In genomic region chr9:137462396-137463193, GRCh38 we compare ENCODE assay signal across 10 cellular contexts. TPM values are rescaled to one million over a fixed set of nuclear protein-coding genes. Genes with fewer than 3 reads are reported as not detected.
DNase-seq lines count a peak whose midpoint lies in the region; ATAC-seq, FAIRE-seq and TF ChIP-seq lines count a peak whose summit lies in the region.
"Had no signal": no experiment of that assay in that cellular context is flagged by ENCODE, and none has a peak within 500 bp of the region (broad histone marks: within the 10 kb centered on the region; RNA-seq: fewer than 3 reads in every experiment).

No MANE protein-coding gene starts in this region.

- no peak overlapping the region for H3K18ac ChIP-seq in H1 (ENCODE audit: extremely low read depth, low read length)

- no peak overlapping the region for H3K14ac ChIP-seq in H1 (ENCODE audit: insufficient read length)

- no peak overlapping the region for H3K56ac ChIP-seq in H1 (replicated peaks; ENCODE audit: insufficient read length, low read depth, low read length)

- H3K79me1 ChIP-seq in H1 (ENCODE audit: low read depth, low read length) = peaks cover 3% of the 10 kb centered on the region; the same call in 1 of the 2 replicates

- H4K5ac ChIP-seq in H1 (ENCODE audit: insufficient read length, low read depth, low read length) = no peak overlapping the region

- DNase-seq in right cardiac atrium = peak; percentile 7 to 45 (median 24)
- DNase-seq in left ventricle myocardium superior = no peak
- no peak for DNase-seq in H1 (ENCODE audit: low read depth in 1 of 2, low spot score in 2 of 2)
- DNase-seq in upper lobe of right lung = peak; percentile 64
- no peak for DNase-seq in GF-D8 (lab: John Stamatoyannopoulos, UW)
- no peak for DNase-seq in effector CD8-positive, alpha-beta T cell (lab: John Stamatoyannopoulos, UW)

- WGBS in right cardiac atrium = 95% methylated on average over 30 of the region's 30 CpGs
- 88% methylated on average over 23 of the region's 30 CpGs; no CpG with 5 or more reads in 1 of the 2 experiments for WGBS in H1 (ENCODE audit: extremely low coverage in 1 of 2, insufficient coverage in 1 of 2, insufficient read length in 1 of 2, insufficient replicate concordance in 2 of 2, low coverage in 1 of 2, low lambda C conversion rate in 2 of 2, missing lambda C conversion rate in 1 of 2), 2 experiments

- FAIRE-seq in H1 (lab: Jason Lieb, UNC) = no peak

- TF ChIP-seq CTCF in OCI-LY3 (IDR thresholded peaks at IDR 0.05; ENCODE audit: low read depth, low read length) = no peak
- TF ChIP-seq CTCF in H1 (IDR thresholded peaks at IDR 0.05; ENCODE audit: control extremely low read depth in 1 of 3, insufficient read depth in 1 of 3, low read depth in 1 of 3, low read length in 3 of 3) = no peak
- TF ChIP-seq CTCF in upper lobe of right lung (IDR thresholded peaks at IDR 0.05) = no peak

- ATAC-seq in right cardiac atrium = no peak
- no peak for ATAC-seq in left ventricle myocardium superior
- ATAC-seq in upper lobe of right lung = no peak
- ATAC-seq in GM18505 (IDR thresholded peaks at IDR 0.05; ENCODE audit: unreplicated experiment) = no peak

- no peak overlapping the region for H2BK20ac ChIP-seq in H1 (ENCODE audit: low read length)

- no peak overlapping the region for H3K23ac ChIP-seq in H1 (ENCODE audit: insufficient read length)

- H3K23me2 ChIP-seq in H1 (ENCODE audit: low read depth, low read length) = peaks cover 8% of the 10 kb centered on the region; the same call in 1 of the 2 replicates

- POLR2A ChIA-PET in H1 (lab: Charles Lee; ENCODE audit: partially characterized antibody) = interaction anchor here (0.6 to 2.0 kb wide), 2 partner anchors 9 to 33 kb away, joined by 5 to 6 read pairs; no protein-coding TSS in a partner anchor

- peaks cover 14% of the 10 kb centered on the region for H3K79me2 ChIP-seq in OCI-LY3 (ENCODE audit: low read length)
- no peaks in the 10 kb centered on the region; a peak in 1 of 4 replicates for H3K79me2 ChIP-seq in H1 (ENCODE audit: control insufficient read depth in 1 of 2, insufficient read depth in 2 of 2, low read length in 2 of 2)

- no peak for TF ChIP-seq POLR2A in H1 (IDR thresholded peaks at IDR 0.05; ENCODE audit: control extremely low read depth in 1 of 2, low read depth in 2 of 2, low read length in 2 of 2)
- no peak for TF ChIP-seq POLR2A in GM18505 (IDR thresholded peaks at IDR 0.05; ENCODE audit: borderline replicate concordance, extremely low read depth, insufficient read depth, insufficient read length)

- H2BK15ac ChIP-seq in H1 (ENCODE audit: low read length) = no peak overlapping the region

- H3K27ac ChIP-seq in right cardiac atrium (ENCODE audit: low read length) = no peak overlapping the region
- H3K27ac ChIP-seq in OCI-LY3 (ENCODE audit: low read length) = peak overlapping the region; percentile 36
- no peak overlapping the region for H3K27ac ChIP-seq in H1 (ENCODE audit: low read depth, low read length)
- H3K27ac ChIP-seq in upper lobe of right lung = peak overlapping the region; percentile 24

- H3K9me3 ChIP-seq in right cardiac atrium (ENCODE audit: control insufficient read depth, low read length) (no peaks in the 10 kb centered on the region), OCI-LY3 (ENCODE audit: insufficient read depth, low read length) (no peaks in the 10 kb centered on the region), H1 (ENCODE audit: insufficient read depth in 2 of 2, low read depth in 1 of 2, low read length in 1 of 2) (no peaks in the 10 kb centered on the region; a peak in 1 of 4 replicates), upper lobe of right lung (no peaks in the 10 kb centered on the region)

- H3K4me3 ChIP-seq in right cardiac atrium (ENCODE audit: low read length) (no peak overlapping the region), OCI-LY3 (ENCODE audit: low read length) (peak overlapping the region; percentile 80), H1 (ENCODE audit: extremely low read depth in 1 of 4, insufficient read depth in 2 of 4, low read depth in 3 of 4, low read length in 4 of 4) (peak overlapping the region in 1 of 4 experiments; percentile 51; a peak in 1 of 8 replicates), upper lobe of right lung (no peak overlapping the region)

- H3K27me3 ChIP-seq in right cardiac atrium (ENCODE audit: control insufficient read depth, insufficient read depth) (no peaks in the 10 kb centered on the region), OCI-LY3 (ENCODE audit: low read depth, low read length) (no peaks in the 10 kb centered on the region), H1 (replicated peaks in 1 of 4; ENCODE audit: control insufficient read depth in 3 of 4, extremely low read depth in 1 of 4, insufficient read depth in 3 of 4, low read length in 3 of 4) (peaks cover 0 to 19% (median 13%) of the 10 kb centered on the region in 4 experiments; a peak in 5 of 7 replicates), upper lobe of right lung (no peaks in the 10 kb centered on the region)

- H2BK120ac ChIP-seq in H1 (replicated peaks; ENCODE audit: low read depth, low read length) = no peak overlapping the region

- H3K36me3 ChIP-seq in OCI-LY3 (replicated peaks; ENCODE audit: low read depth, low read length) = no peaks in the 10 kb centered on the region
- no peaks in the 10 kb centered on the region for H3K36me3 ChIP-seq in H1 (ENCODE audit: control insufficient read depth in 2 of 4, insufficient read depth in 4 of 4, low read length in 3 of 4)
- no peaks in the 10 kb centered on the region for H3K36me3 ChIP-seq in upper lobe of right lung

- no peak overlapping the region for H2AK5ac ChIP-seq in H1 (ENCODE audit: low read depth, low read length)

- intact Hi-C loops in right cardiac atrium (cut with DNase I) = no loop called here
- intact Hi-C loops in left ventricle myocardium superior (cut with micrococcal nuclease) = no loop called here
- intact Hi-C loops in upper lobe of right lung (cut with DNase I) = no loop called here

- no peak for TF ChIP-seq EP300 in H1 (IDR thresholded peaks at IDR 0.05; ENCODE audit: borderline replicate concordance in 1 of 2, low read depth in 2 of 2, low read length in 2 of 2)

- H3K4ac ChIP-seq in H1 (replicated peaks; ENCODE audit: insufficient read length, low read depth, low read length) = no peak overlapping the region

- H4K91ac ChIP-seq in H1 (replicated peaks; ENCODE audit: insufficient read length, low read length) = no peak overlapping the region

- H3K9ac ChIP-seq in OCI-LY3 (ENCODE audit: low read length) = peak overlapping the region; percentile 61
- H3K9ac ChIP-seq in H1 (replicated peaks in 1 of 4; ENCODE audit: extremely low read depth in 1 of 4, low read depth in 3 of 4, low read length in 3 of 4) = no peak overlapping the region

- H2BK5ac ChIP-seq in H1 (ENCODE audit: low read depth, low read length) = no peak overlapping the region

- H2BK12ac ChIP-seq in H1 (ENCODE audit: low read depth, low read length) = no peak overlapping the region

- no peak for TF ChIP-seq RAD21 in H1 (IDR thresholded peaks at IDR 0.05 in 1 of 2, conservative IDR thresholded peaks at IDR 0.05 in 1 of 2; ENCODE audit: low read depth in 2 of 2, low read length in 2 of 2)

- H4K20me1 ChIP-seq in OCI-LY3 (ENCODE audit: insufficient read depth, low read length) (no peaks in the 10 kb centered on the region), H1 (replicated peaks in 1 of 2; ENCODE audit: control insufficient read depth in 1 of 2, insufficient read depth in 2 of 2, low read length in 2 of 2) (peaks cover 0 to 10% of the 10 kb centered on the region in 2 experiments)

- CTCF ChIA-PET in H1 (lab: Charles Lee; ENCODE audit: partially characterized antibody) = interaction anchor here (0.7 to 1.4 kb wide), 6 partner anchors 9 to 167 kb away, joined by 3 to 6 read pairs (median 3); no protein-coding TSS in a partner anchor

- H2AFZ ChIP-seq in OCI-LY3 (ENCODE audit: low read depth, low read length) (no peak overlapping the region; the same call in 1 of the 2 replicates), H1 (ENCODE audit: low read length) (no peak overlapping the region)

- no peak overlapping the region; the same call in 1 of the 2 replicates for H4K8ac ChIP-seq in H1 (ENCODE audit: extremely low read depth, insufficient read depth, low read length)

- H3K4me2 ChIP-seq in OCI-LY3 (ENCODE audit: low read length) (peak overlapping the region; percentile 72), H1 (ENCODE audit: insufficient read depth in 1 of 2, low read depth in 2 of 2, low read length in 2 of 2) (peak overlapping the region; percentile 44 to 56; a peak in 3 of 4 replicates)

- H3K4me1 ChIP-seq in right cardiac atrium (ENCODE audit: control insufficient read depth, insufficient read depth, low read length) (no peaks in the 10 kb centered on the region), OCI-LY3 (ENCODE audit: low read length) (peaks cover 27% of the 10 kb centered on the region), H1 (replicated peaks in 1 of 4; ENCODE audit: control insufficient read depth in 3 of 4, insufficient read depth in 4 of 4, low read length in 3 of 4) (peaks cover 0 to 18% (median 8%) of the 10 kb centered on the region in 4 experiments; a peak in 6 of 7 replicates), upper lobe of right lung (peaks cover 10% of the 10 kb centered on the region)

RNA-seq across cellular contexts. Expression of gene NSMF, which starts 3.5 kb away (rescaled TPM):
- total RNA-seq in right cardiac atrium (10 to 100 TPM; 12.4 to 21.5 (median 18.6) TPM), left ventricle myocardium superior (10.2 TPM), upper lobe of right lung (23.9 TPM)
- polyA plus RNA-seq in right cardiac atrium (25.5 TPM), H1 (2011; rRNA removed) (65.1 and 90.8 TPM in 2 replicates)
- 55.5 and 56.7 TPM in 2 replicates for total RNA-seq in H1 (2021; fragmentation: NEBNext Ultra II Directional; extraction: Animal tissue kit (Norgen Biotek cat#: 25700))
- 65.8 TPM for polyA plus RNA-seq in H1 (2011; cell fraction: cytosol; rRNA removed)
- polyA plus RNA-seq in H1 (2011; cell fraction: nucleus; rRNA removed) = 223 TPM
- polyA plus RNA-seq in H1 (2012, experiment 1 of 2) = 31.7 to 60.6 TPM (median 47.9 TPM) in 4 replicates
- polyA plus RNA-seq in H1 (2012, experiment 2 of 2) = 42.0 TPM
- 39.5 TPM for polyA plus RNA-seq in H1 (2013, experiment 1 of 2)
- polyA plus RNA-seq in H1 (2013, experiment 2 of 2) = 37.5 TPM
- 23.1 and 28.8 TPM in 2 replicates for polyA minus RNA-seq in H1 (2011; rRNA and poly(A)+ RNA removed)
- polyA minus RNA-seq in H1 (2011; cell fraction: cytosol; rRNA and poly(A)+ RNA removed) = 32.0 TPM
- polyA minus RNA-seq in H1 (2011; cell fraction: nucleus; rRNA and poly(A)+ RNA removed) = 41.2 TPM

RNA-seq across cellular contexts. Expression of gene ENTPD8, which starts 21.4 kb away (rescaled TPM):
- total RNA-seq in right cardiac atrium (not detected), left ventricle myocardium superior (not detected), upper lobe of right lung (not detected)
- polyA plus RNA-seq in right cardiac atrium (not detected), H1 (2011; rRNA removed) (0.51 and 1.1 TPM in 2 replicates)
- 0.33 and 0.48 TPM in 2 replicates for total RNA-seq in H1 (2021; fragmentation: NEBNext Ultra II Directional; extraction: Animal tissue kit (Norgen Biotek cat#: 25700))
- 0.69 TPM for polyA plus RNA-seq in H1 (2011; cell fraction: cytosol; rRNA removed)
- polyA plus RNA-seq in H1 (2011; cell fraction: nucleus; rRNA removed) = 6.1 TPM
- 0.39 to 1.0 TPM (median 0.86 TPM) in 4 replicates for polyA plus RNA-seq in H1 (2012, experiment 1 of 2)
- 0.30 TPM for polyA plus RNA-seq in H1 (2012, experiment 2 of 2)
- polyA plus RNA-seq in H1 (2013, experiment 1 of 2) = 0.45 TPM
- polyA plus RNA-seq in H1 (2013, experiment 2 of 2) = 0.40 TPM
- polyA minus RNA-seq in H1 (2011; rRNA and poly(A)+ RNA removed) = 0.12 TPM in 1 of 2 replicates, not detected in the other
- polyA minus RNA-seq in H1 (2011; cell fraction: cytosol; rRNA and poly(A)+ RNA removed) = not detected
- 0.40 TPM for polyA minus RNA-seq in H1 (2011; cell fraction: nucleus; rRNA and poly(A)+ RNA removed)
- total RNA-seq: esophagus mucosa, RPMI7951 had no signal

RNA-seq across cellular contexts. Expression of gene NOXA1, which starts 39.4 kb away (rescaled TPM):
- total RNA-seq in right cardiac atrium (1 to 10 TPM; 3.1 to 7.5 (median 4.5) TPM), left ventricle myocardium superior (1.9 TPM), upper lobe of right lung (6.5 TPM)
- polyA plus RNA-seq in right cardiac atrium (4.3 TPM), H1 (2011; rRNA removed) (0.91 and 1.5 TPM in 2 replicates)
- total RNA-seq in H1 (2021; fragmentation: NEBNext Ultra II Directional; extraction: Animal tissue kit (Norgen Biotek cat#: 25700)) = 0.34 and 0.55 TPM in 2 replicates
- 1.3 TPM for polyA plus RNA-seq in H1 (2011; cell fraction: cytosol; rRNA removed)
- 4.7 TPM for polyA plus RNA-seq in H1 (2011; cell fraction: nucleus; rRNA removed)
- polyA plus RNA-seq in H1 (2012, experiment 1 of 2) = 0.41 to 1.2 TPM (median 0.88 TPM) in 4 replicates
- 0.25 TPM for polyA plus RNA-seq in H1 (2012, experiment 2 of 2)
- polyA plus RNA-seq in H1 (2013, experiment 1 of 2) = 0.53 TPM
- polyA plus RNA-seq in H1 (2013, experiment 2 of 2) = 0.44 TPM
- not detected in 2 replicates for polyA minus RNA-seq in H1 (2011; rRNA and poly(A)+ RNA removed)
- 0.81 TPM for polyA minus RNA-seq in H1 (2011; cell fraction: cytosol; rRNA and poly(A)+ RNA removed)
- polyA minus RNA-seq in H1 (2011; cell fraction: nucleus; rRNA and poly(A)+ RNA removed) = 1.5 TPM
- total RNA-seq: RPMI7951 had no signal

RNA-seq across cellular contexts. Expression of gene EXD3, which starts 39.6 kb away (rescaled TPM):
- 10 to 100 TPM in 2 of 4 donors, 1 to 10 TPM in 2; 7.9 to 13.4 (median 11.1) TPM for total RNA-seq in right cardiac atrium
- 14.6 TPM for polyA plus RNA-seq in right cardiac atrium
- 8.3 TPM for total RNA-seq in left ventricle myocardium superior
- 7.0 and 7.2 TPM in 2 replicates for total RNA-seq in H1 (2021; fragmentation: NEBNext Ultra II Directional; extraction: Animal tissue kit (Norgen Biotek cat#: 25700))
- 9.4 and 12.7 TPM in 2 replicates for polyA plus RNA-seq in H1 (2011; rRNA removed)
- polyA plus RNA-seq in H1 (2011; cell fraction: cytosol; rRNA removed) = 11.1 TPM
- polyA plus RNA-seq in H1 (2011; cell fraction: nucleus; rRNA removed) = 40.6 TPM
- polyA plus RNA-seq in H1 (2012, experiment 1 of 2) = 4.4 to 11.7 TPM (median 10.6 TPM) in 4 replicates
- 6.7 TPM for polyA plus RNA-seq in H1 (2012, experiment 2 of 2)
- 5.3 TPM for polyA plus RNA-seq in H1 (2013, experiment 1 of 2)
- polyA plus RNA-seq in H1 (2013, experiment 2 of 2) = 4.9 TPM
- polyA minus RNA-seq in H1 (2011; rRNA and poly(A)+ RNA removed) = 2.7 and 6.9 TPM in 2 replicates
- 6.4 TPM for polyA minus RNA-seq in H1 (2011; cell fraction: cytosol; rRNA and poly(A)+ RNA removed)
- polyA minus RNA-seq in H1 (2011; cell fraction: nucleus; rRNA and poly(A)+ RNA removed) = 11.7 TPM
- total RNA-seq in upper lobe of right lung = 27.3 TPM

Comparison
In these comparisons a context has a peak if more than half of its experiments do, and no peak if none do; other contexts are left out.
1. DNase-seq: peak in right cardiac atrium (3 of 3) and upper lobe of right lung (single experiment); none in left ventricle myocardium superior (single experiment), H1 (0 of 2), GF-D8 (single experiment) and effector CD8-positive, alpha-beta T cell (single experiment).
2. H3K27ac ChIP-seq: peak in OCI-LY3 (single experiment) and upper lobe of right lung (single experiment); none in right cardiac atrium (single experiment) and H1 (single experiment).